In the genomic region with DNA sequence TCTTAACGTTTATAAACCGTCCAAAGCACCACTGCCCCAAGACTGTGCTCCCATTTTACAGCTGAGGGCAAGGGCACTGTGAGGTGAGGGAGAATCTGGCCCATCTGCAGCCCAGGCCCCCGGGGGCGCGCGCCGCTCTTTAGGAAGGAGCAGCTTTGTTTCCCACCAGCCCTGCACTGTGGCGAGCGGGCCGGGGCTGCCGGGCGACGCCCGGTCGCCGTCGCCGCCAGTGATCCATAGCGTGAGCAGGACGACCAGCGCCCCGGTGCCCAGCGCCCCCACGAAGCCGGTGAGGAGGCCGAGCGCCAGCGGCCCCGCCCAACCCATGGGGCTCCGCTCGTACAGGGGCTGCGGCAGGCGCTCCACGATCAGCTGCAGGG, we compare ENCODE assay signal across 9 cellular contexts. TPM values are rescaled to one million over a fixed set of nuclear protein-coding genes. Genes with fewer than 3 reads are reported as not detected.
DNase-seq lines count a peak whose midpoint lies in the region; ATAC-seq and TF ChIP-seq lines count a peak whose summit lies in the region.
"Had no signal": no experiment of that assay in that cellular context is flagged by ENCODE, and none has a peak within 500 bp of the region (broad histone marks: within the 10 kb centered on the region; RNA-seq: fewer than 3 reads in every experiment).

No MANE protein-coding gene starts in this region.

- intact Hi-C loops in sigmoid colon (cut with DNase I) (no loop called here), adrenal gland (cut with DNase I) (no loop called here)

- no peak for TF ChIP-seq EP300 in sigmoid colon (IDR thresholded peaks at IDR 0.05)

- peak; percentile 52 for ATAC-seq in WTC11
- ATAC-seq in GM18909 (IDR thresholded peaks at IDR 0.05; ENCODE audit: poor library complexity, unreplicated experiment): no peak

- peaks cover 42% of the 10 kb centered on the region for H3K27me3 ChIP-seq in iPS-15b (ENCODE audit: control insufficient read depth, insufficient read depth, low read length)
- peaks cover 4 to 35% (median 18%) of the 10 kb centered on the region in 3 donors for H3K27me3 ChIP-seq in sigmoid colon
- no peaks in the 10 kb centered on the region for H3K27me3 ChIP-seq in adrenal gland

- no peak for DNase-seq in WTC11 (ENCODE audit: low spot score)
- no peak for DNase-seq in sigmoid colon
- DNase-seq in stimulated activated CD4-positive, alpha-beta T cell treated with anti-CD3 and anti-CD28 coated beads, Interleukin-4, amount 100 ng/mL, for 4 hours: no peak
- DNase-seq in NCI-H526 (lab: John Stamatoyannopoulos, UW): no peak
- no peak for DNase-seq in adrenal gland

- H3K27me3 Mint-ChIP-seq in WTC11 (ENCODE audit: low read depth): peaks cover 56% of the 10 kb centered on the region

- CTCF ChIA-PET in WTC11 (lab: Charles Lee): interaction anchor here (0.5 to 10.7 kb wide), 26 partner anchors 9 to 427 kb away, joined by 3 to 164 read pairs (median 7); partner anchors contain the start of genes ACVRL1, ANKRD33, GALNT6 and SLC4A8

- TF ChIP-seq CTCF in WTC11 (IDR thresholded peaks at IDR 0.05) (no peak), sigmoid colon (IDR thresholded peaks at IDR 0.05) (no peak), adrenal gland (IDR thresholded peaks at IDR 0.05) (no peak)

- H3K27ac ChIP-seq in sigmoid colon (peak overlapping the region; percentile 38 to 79 (median 69)), adrenal gland (peak overlapping the region in 1 of 5 donors; percentile 75)

- peak overlapping the region; percentile 50 for H3K4me3 ChIP-seq in iPS-15b (ENCODE audit: low read depth, low read length)
- peak overlapping the region in 3 of 4 donors; percentile 53 to 67 (median 62) for H3K4me3 ChIP-seq in sigmoid colon
- H3K4me3 ChIP-seq in adrenal gland: peak overlapping the region in 1 of 4 donors; percentile 53

- H3K4me1 ChIP-seq in ES-I3 (ENCODE audit: insufficient read depth, low read length) (peaks cover 13% of the 10 kb centered on the region), iPS-15b (ENCODE audit: control insufficient read depth, insufficient read depth, low read length) (no peaks in the 10 kb centered on the region), sigmoid colon (peaks cover 0 to 13% (median 8%) of the 10 kb centered on the region in 4 donors), adrenal gland (replicated peaks in 1 of 2) (peaks cover 0 to 3% of the 10 kb centered on the region in 2 donors)

- H3K9me3 Mint-ChIP-seq in WTC11: no peaks in the 10 kb centered on the region
- H3K9me3 Mint-ChIP-seq: stimulated activated naive B cell treated with anti-CD40 and anti-IgM and Interleukin-4, amounts not matched to agents 10 μg/mL and 1 μg/mL and 100 μg/mL, for 72 hours had no signal

- H3K36me3 Mint-ChIP-seq in WTC11: no peaks in the 10 kb centered on the region

- H3K36me3 ChIP-seq in ES-I3 (ENCODE audit: insufficient read depth, low read length) (no peaks in the 10 kb centered on the region), iPS-15b (ENCODE audit: control insufficient read depth, insufficient read depth, low read length) (no peaks in the 10 kb centered on the region), sigmoid colon (no peaks in the 10 kb centered on the region), adrenal gland (replicated peaks in 1 of 2) (no peaks in the 10 kb centered on the region)

- no peak for TF ChIP-seq POLR2A in sigmoid colon (IDR thresholded peaks at IDR 0.05)
- no peak for TF ChIP-seq POLR2A in adrenal gland (IDR thresholded peaks at IDR 0.05)

- H3K4me1 Mint-ChIP-seq in WTC11: peaks cover 15% of the 10 kb centered on the region

- POLR2A ChIA-PET in WTC11 (lab: Charles Lee): interaction anchor here (0.8 to 1.0 kb wide), 2 partner anchors 31 to 55 kb away, joined by 3 to 5 read pairs; no protein-coding TSS in a partner anchor

- H3K9ac ChIP-seq in ES-I3 (ENCODE audit: low read depth, low read length) (peak overlapping the region; percentile 74), iPS-15b (ENCODE audit: low read depth, low read length) (peak overlapping the region; percentile 60)

- 4 to 7% methylated on average over 34 of the region's 34 CpGs for WGBS in sigmoid colon, 2 donors
- 12 to 32% (median 22%) methylated on average over 2 to 34 of the region's 34 CpGs for WGBS in adrenal gland, 4 donors

- H3K27ac Mint-ChIP-seq in WTC11: no peak overlapping the region
- H3K27ac Mint-ChIP-seq: stimulated activated naive B cell treated with anti-CD40 and anti-IgM and Interleukin-4, amounts not matched to agents 10 μg/mL and 1 μg/mL and 100 μg/mL, for 72 hours had no signal

- H3K4me3 Mint-ChIP-seq in WTC11: peak overlapping the region; percentile 58

- H3K9me3 ChIP-seq in ES-I3 (ENCODE audit: control insufficient read depth, insufficient read depth, low read length): no peaks in the 10 kb centered on the region
- H3K9me3 ChIP-seq in iPS-15b (ENCODE audit: control insufficient read depth, insufficient read depth, low read length): no peaks in the 10 kb centered on the region
- H3K9me3 ChIP-seq in sigmoid colon: no peaks in the 10 kb centered on the region
- H3K9me3 ChIP-seq in adrenal gland (replicated peaks in 1 of 3): no peaks in the 10 kb centered on the region

TF ChIP-seq in WTC11, 78 proteins besides CTCF, POLR2A, EP300 and RAD21 (continues in another document):
- TF ChIP-seq PRDM15 (CRISPR knock-in tag; IDR thresholded peaks at IDR 0.05) (no peak), SP1 (CRISPR knock-in tag; conservative IDR thresholded peaks at IDR 0.05) (0 out of 2 replicates have a peak, but pooled peaks have one; percentile 3), AR (CRISPR knock-in tag; IDR thresholded peaks at IDR 0.05) (no peak)

RNA-seq across cellular contexts. Expression of gene FIGNL2, which starts 34.6 kb away (rescaled TPM):
- total RNA-seq in WTC11 (2021): 9.9 to 10.3 TPM (median 10.0 TPM) in 3 replicates
- total RNA-seq in sigmoid colon: under 1 TPM in 2 of 4 donors, not detected in 2; 0.28 to 0.36 TPM
- under 1 TPM in 1 of 3 donors, not detected in 2; 0.36 TPM for polyA plus RNA-seq in sigmoid colon
- under 1 TPM in 7 of 8 donors, not detected in 1; 0.23 to 0.32 (median 0.26) TPM for total RNA-seq in adrenal gland
- under 1 TPM; 0.04 to 0.17 (median 0.16) TPM for polyA plus RNA-seq in adrenal gland
